In the genomic region with DNA sequence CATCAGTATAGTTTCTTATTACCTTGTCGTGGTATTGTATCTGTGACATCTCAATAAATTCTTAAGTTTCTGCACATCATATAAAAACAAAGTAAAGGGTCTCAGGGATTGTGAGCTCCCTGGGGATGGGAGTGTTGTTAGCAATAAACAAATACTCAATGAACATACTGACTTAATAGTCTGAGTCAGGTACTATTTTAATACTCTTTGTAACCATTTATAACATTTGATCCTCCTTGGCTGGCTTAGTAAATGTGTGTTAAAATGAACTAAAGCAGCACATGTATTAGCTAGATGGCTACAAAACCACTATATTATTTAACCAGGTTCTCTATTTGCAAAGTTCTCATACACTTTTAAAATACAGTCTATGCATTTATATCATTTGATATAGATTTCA, we compare ENCODE assay signal across 9 cellular contexts. TPM values are rescaled to one million over a fixed set of nuclear protein-coding genes. Genes with fewer than 3 reads are reported as not detected.
DNase-seq lines count a peak whose midpoint lies in the region; ATAC-seq and TF ChIP-seq lines count a peak whose summit lies in the region.
"Had no signal": no experiment of that assay in that cellular context is flagged by ENCODE, and none has a peak within 500 bp of the region (broad histone marks: within the 10 kb centered on the region; RNA-seq: fewer than 3 reads in every experiment).

No MANE protein-coding gene starts in this region.

- H3K9me3 ChIP-seq in cardiac muscle cell (ENCODE audit: low read depth) (no peaks in the 10 kb centered on the region), esophagus squamous epithelium (no peaks in the 10 kb centered on the region)
- H3K9me3 ChIP-seq: ovary had no signal

- WGBS in esophagus squamous epithelium, 2 donors = 71 to 74% methylated on average over 1 of the region's 1 CpG

- no peak overlapping the region for H3K27ac Mint-ChIP-seq in stimulated activated effector memory CD8-positive, alpha-beta T cell treated with anti-CD3 and anti-CD28 coated beads, Interleukin-12 subunit alpha, Interleukin-12 subunit beta, amount 100 ng/mL, for 72 hours

- no peaks in the 10 kb centered on the region for H3K9me3 Mint-ChIP-seq in stimulated activated effector memory CD8-positive, alpha-beta T cell treated with anti-CD3 and anti-CD28 coated beads, Interleukin-12 subunit alpha, Interleukin-12 subunit beta, amount 100 ng/mL, for 72 hours

- DNase-seq in cardiac muscle cell (ENCODE audit: low read depth in 1 of 2, low spot score in 1 of 2) (no peak), Right ventricle myocardium superior (no peak), RKO (ENCODE audit: low spot score) (peak; percentile 39), fibroblast of gingiva (ENCODE audit: low read depth) (peak; percentile 1), esophagus squamous epithelium (lab: John Stamatoyannopoulos, UW) (no peak), NCI-H345 treated with DMSO at 0.1 percent for 48 hours (lab: John Stamatoyannopoulos, UW; ENCODE audit: unreplicated experiment) (no peak)
- no peak for DNase-seq in stimulated activated effector memory CD8-positive, alpha-beta T cell treated with anti-CD3 and anti-CD28 coated beads, Interleukin-12 subunit alpha, Interleukin-12 subunit beta, amount 100 ng/mL, for 72 hours (ENCODE audit: low spot score in 2 of 2)
- DNase-seq: ovary had no signal

- no peak for ATAC-seq in Right ventricle myocardium superior (ENCODE audit: poor library complexity)
- ATAC-seq in stimulated activated effector memory CD8-positive, alpha-beta T cell treated with anti-CD3 and anti-CD28 coated beads, Interleukin-12 subunit alpha, Interleukin-12 subunit beta, amount 100 ng/mL, for 72 hours = no peak
- ATAC-seq in HG02840 (IDR thresholded peaks at IDR 0.05; ENCODE audit: low FRiP score, unreplicated experiment) = no peak

- H3K4me1 Mint-ChIP-seq in stimulated activated effector memory CD8-positive, alpha-beta T cell treated with anti-CD3 and anti-CD28 coated beads, Interleukin-12 subunit alpha, Interleukin-12 subunit beta, amount 100 ng/mL, for 72 hours = peaks cover 49% of the 10 kb centered on the region

- H3K36me3 Mint-ChIP-seq in stimulated activated effector memory CD8-positive, alpha-beta T cell treated with anti-CD3 and anti-CD28 coated beads, Interleukin-12 subunit alpha, Interleukin-12 subunit beta, amount 100 ng/mL, for 72 hours = peaks cover 53% of the 10 kb centered on the region

- TF ChIP-seq CTCF in cardiac muscle cell (IDR thresholded peaks at IDR 0.05; ENCODE audit: low read depth, low read length) = no peak
- TF ChIP-seq CTCF in esophagus squamous epithelium (IDR thresholded peaks at IDR 0.05) = no peak

- H3K27ac ChIP-seq in cardiac muscle cell = peak overlapping the region; percentile 95
- peak overlapping the region in 1 of 4 donors; percentile 98 for H3K27ac ChIP-seq in esophagus squamous epithelium

- intact Hi-C loops in Right ventricle myocardium superior (cut with DNase I) = no loop called here
- intact Hi-C loops in esophagus squamous epithelium (cut with DNase I) = no loop called here

- H3K4me1 ChIP-seq in cardiac muscle cell (ENCODE audit: low read depth) (peaks cover 28% of the 10 kb centered on the region), esophagus squamous epithelium (peaks cover 7 to 65% (median 29%) of the 10 kb centered on the region in 3 donors)

- peak overlapping the region; percentile 50 for H3K4me3 ChIP-seq in cardiac muscle cell
- H3K4me3 ChIP-seq in esophagus squamous epithelium = no peak overlapping the region

- H3K36me3 ChIP-seq in cardiac muscle cell (peaks cover 18% of the 10 kb centered on the region), esophagus squamous epithelium (peaks cover 0 to 26% (median 0%) of the 10 kb centered on the region in 3 donors)
- H3K36me3 ChIP-seq: ovary had no signal

- no peak for TF ChIP-seq POLR2A in esophagus squamous epithelium (IDR thresholded peaks at IDR 0.05)

- no peaks in the 10 kb centered on the region for H3K27me3 ChIP-seq in cardiac muscle cell
- no peaks in the 10 kb centered on the region for H3K27me3 ChIP-seq in esophagus squamous epithelium
- H3K27me3 ChIP-seq: ovary had no signal

- H3K4me3 Mint-ChIP-seq in stimulated activated effector memory CD8-positive, alpha-beta T cell treated with anti-CD3 and anti-CD28 coated beads, Interleukin-12 subunit alpha, Interleukin-12 subunit beta, amount 100 ng/mL, for 72 hours = peak overlapping the region; percentile 94

RNA-seq across cellular contexts. Expression of gene ICE2, which starts 1.8 kb away (rescaled TPM):
- 19.8 and 41.5 TPM in 2 replicates for total RNA-seq in cardiac muscle cell
- 26.4 and 49.4 TPM in 2 replicates for polyA plus RNA-seq in cardiac muscle cell
- total RNA-seq in Right ventricle myocardium superior = 24.6 TPM
- total RNA-seq in esophagus squamous epithelium = 10 to 100 TPM in 3 of 4 donors, 1 to 10 TPM in 1; 7.0 to 35.9 (median 19.9) TPM

Comparison
In these comparisons a context has a peak if more than half of its experiments do, and no peak if none do; other contexts are left out.
1. DNase-seq: peak in RKO (single experiment) and fibroblast of gingiva (single experiment); none in cardiac muscle cell (0 of 2), Right ventricle myocardium superior (single experiment), stimulated activated effector memory CD8-positive, alpha-beta T cell treated with anti-CD3 and anti-CD28 coated beads, Interleukin-12 subunit alpha, Interleukin-12 subunit beta, amount 100 ng/mL, for 72 hours (0 of 2), esophagus squamous epithelium (single experiment) and NCI-H345 treated with DMSO at 0.1 percent for 48 hours (single experiment).